In the genomic region with DNA sequence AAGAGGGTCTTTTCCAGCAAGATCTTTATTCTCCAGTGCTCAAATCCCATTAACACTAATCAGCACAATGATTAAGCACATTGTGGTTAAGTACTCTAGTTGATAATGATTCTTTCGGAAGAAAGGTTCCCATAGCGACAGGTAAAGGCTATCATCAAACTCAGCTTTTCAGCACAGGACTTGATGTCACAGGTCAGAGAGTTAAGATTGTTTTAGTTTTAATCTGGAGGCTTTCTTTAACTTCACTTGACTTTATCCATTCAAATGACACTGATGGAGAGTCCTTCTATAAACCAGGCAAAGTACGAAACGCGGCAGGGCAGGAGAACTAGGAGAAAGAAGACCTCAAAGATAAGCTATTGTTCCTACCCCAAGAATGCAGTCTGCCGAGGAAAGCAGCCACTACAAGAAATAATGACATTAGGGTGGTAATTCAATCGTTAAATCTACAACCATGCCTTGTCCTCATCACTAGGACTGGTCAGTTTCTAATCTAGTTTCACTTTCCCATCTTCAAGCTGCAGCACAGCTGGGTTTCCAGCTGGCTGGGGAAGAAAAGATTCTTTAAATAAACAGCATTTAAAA, we compare ENCODE assay signal across 8 cellular contexts. TPM values are rescaled to one million over a fixed set of nuclear protein-coding genes. Genes with fewer than 3 reads are reported as not detected.
DNase-seq lines count a peak whose midpoint lies in the region; ATAC-seq and TF ChIP-seq lines count a peak whose summit lies in the region.

No MANE protein-coding gene starts in this region.

- peak overlapping the region; percentile 42 for H3K27ac ChIP-seq in suprapubic skin

- no peak for TF ChIP-seq POLR2A in suprapubic skin (IDR thresholded peaks at IDR 0.05)

- H3K27ac Mint-ChIP-seq in activated T-cell treated with anti-CD3 and anti-CD28 coated beads, Interleukin-2, amount 50 U/mL, for 24 hours: no peak overlapping the region
- H3K27ac Mint-ChIP-seq in immature natural killer cell: no peak overlapping the region

- peaks cover 17% of the 10 kb centered on the region for H3K27me3 ChIP-seq in suprapubic skin

- no peaks in the 10 kb centered on the region for H3K36me3 ChIP-seq in suprapubic skin

- no peaks in the 10 kb centered on the region for H3K9me3 Mint-ChIP-seq in activated T-cell treated with anti-CD3 and anti-CD28 coated beads, Interleukin-2, amount 50 U/mL, for 4 hours
- no peaks in the 10 kb centered on the region for H3K9me3 Mint-ChIP-seq in activated T-cell treated with anti-CD3 and anti-CD28 coated beads, Interleukin-2, amount 50 U/mL, for 24 hours
- H3K9me3 Mint-ChIP-seq in immature natural killer cell: no peaks in the 10 kb centered on the region

- ATAC-seq in activated T-cell treated with anti-CD3 and anti-CD28 coated beads, Interleukin-2, amount 50 U/mL, for 4 hours: no peak
- ATAC-seq in GM19023 (IDR thresholded peaks at IDR 0.05; ENCODE audit: unreplicated experiment) (no peak), HG02642 (IDR thresholded peaks at IDR 0.05; ENCODE audit: poor library complexity, unreplicated experiment) (no peak)

- TF ChIP-seq EP300 in suprapubic skin (IDR thresholded peaks at IDR 0.05): no peak

- peak overlapping the region; percentile 13 for H3K4me3 Mint-ChIP-seq in activated T-cell treated with anti-CD3 and anti-CD28 coated beads, Interleukin-2, amount 50 U/mL, for 4 hours
- no peak overlapping the region for H3K4me3 Mint-ChIP-seq in activated T-cell treated with anti-CD3 and anti-CD28 coated beads, Interleukin-2, amount 50 U/mL, for 24 hours
- peak overlapping the region; percentile 23 to 75 (median 57) for H3K4me3 Mint-ChIP-seq in immature natural killer cell

- H3K27me3 Mint-ChIP-seq in activated T-cell treated with anti-CD3 and anti-CD28 coated beads, Interleukin-2, amount 50 U/mL, for 4 hours (ENCODE audit: low read depth): peaks cover 60% of the 10 kb centered on the region
- peaks cover 74% of the 10 kb centered on the region for H3K27me3 Mint-ChIP-seq in activated T-cell treated with anti-CD3 and anti-CD28 coated beads, Interleukin-2, amount 50 U/mL, for 24 hours
- H3K27me3 Mint-ChIP-seq in immature natural killer cell (ENCODE audit: low read depth in 3 of 3): peaks cover 16 to 22% (median 21%) of the 10 kb centered on the region in 3 donors

- in situ Hi-C loops in SK-MEL-5 (cut with HindIII; ENCODE audit: low pct_unique_long_range_greater_than_20kb, low sequenced_read_pairs): no loop called here

- peak overlapping the region; percentile 45 for H3K4me3 ChIP-seq in suprapubic skin

- TF ChIP-seq CTCF in suprapubic skin (IDR thresholded peaks at IDR 0.05): no peak

- H3K4me1 Mint-ChIP-seq in activated T-cell treated with anti-CD3 and anti-CD28 coated beads, Interleukin-2, amount 50 U/mL, for 4 hours (ENCODE audit: low read depth): peaks cover 13% of the 10 kb centered on the region
- H3K4me1 Mint-ChIP-seq in activated T-cell treated with anti-CD3 and anti-CD28 coated beads, Interleukin-2, amount 50 U/mL, for 24 hours (ENCODE audit: low read depth): peaks cover 18% of the 10 kb centered on the region
- peaks cover 19 to 22% of the 10 kb centered on the region in 2 donors for H3K4me1 Mint-ChIP-seq in immature natural killer cell

- no peaks in the 10 kb centered on the region for H3K9me3 ChIP-seq in suprapubic skin

- peaks cover 46% of the 10 kb centered on the region for H3K4me1 ChIP-seq in suprapubic skin

- WGBS in suprapubic skin: 25% methylated on average over 7 of the region's 7 CpGs

- DNase-seq in activated T-cell treated with anti-CD3 and anti-CD28 coated beads, Interleukin-2, amount 50 U/mL, for 4 hours: no peak
- no peak for DNase-seq in activated T-cell treated with anti-CD3 and anti-CD28 coated beads, Interleukin-2, amount 50 U/mL, for 24 hours
- peak; percentile 30 for DNase-seq in SK-MEL-5 (ENCODE audit: low read depth, low spot score)
- DNase-seq in immature natural killer cell: no peak
- DNase-seq in suprapubic skin (ENCODE audit: low spot score in 2 of 2): no peak
- DNase-seq in stimulated activated CD4-positive, alpha-beta T cell treated with anti-CD3 and anti-CD28 coated beads, Interleukin-4, amount 100 ng/mL, for 24 hours: no peak

- H3K36me3 Mint-ChIP-seq in activated T-cell treated with anti-CD3 and anti-CD28 coated beads, Interleukin-2, amount 50 U/mL, for 4 hours (ENCODE audit: insufficient read depth): no peaks in the 10 kb centered on the region
- H3K36me3 Mint-ChIP-seq in activated T-cell treated with anti-CD3 and anti-CD28 coated beads, Interleukin-2, amount 50 U/mL, for 24 hours (ENCODE audit: low read depth): no peaks in the 10 kb centered on the region
- H3K36me3 Mint-ChIP-seq in immature natural killer cell: no peaks in the 10 kb centered on the region

RNA-seq across cellular contexts. Expression of gene NRG2, which starts 4.6 kb away (rescaled TPM):
- under 1 TPM; 0.16 to 0.30 (median 0.23) TPM for total RNA-seq in activated T-cell treated with anti-CD3 and anti-CD28 coated beads, Interleukin-2, amount 50 U/mL, for 4 hours
- total RNA-seq in SK-MEL-5 (2014; rRNA removed; shearing (Covaris generic)): 7.3 and 7.8 TPM in 2 replicates
- 8.5 and 9.5 TPM in 2 replicates for polyA plus RNA-seq in SK-MEL-5 (2015; cell fraction: cytosol; rRNA removed)
- 12.1 and 15.1 TPM in 2 replicates for polyA plus RNA-seq in SK-MEL-5 (2015; cell fraction: nucleus; rRNA removed)
- polyA plus RNA-seq in immature natural killer cell: under 1 TPM; 0.08 to 0.21 (median 0.08) TPM
- 1 to 10 TPM; 4.5 to 7.0 (median 5.4) TPM for total RNA-seq in suprapubic skin
